1 cellular context compared by ENCODE assay signal in the genomic region with DNA sequence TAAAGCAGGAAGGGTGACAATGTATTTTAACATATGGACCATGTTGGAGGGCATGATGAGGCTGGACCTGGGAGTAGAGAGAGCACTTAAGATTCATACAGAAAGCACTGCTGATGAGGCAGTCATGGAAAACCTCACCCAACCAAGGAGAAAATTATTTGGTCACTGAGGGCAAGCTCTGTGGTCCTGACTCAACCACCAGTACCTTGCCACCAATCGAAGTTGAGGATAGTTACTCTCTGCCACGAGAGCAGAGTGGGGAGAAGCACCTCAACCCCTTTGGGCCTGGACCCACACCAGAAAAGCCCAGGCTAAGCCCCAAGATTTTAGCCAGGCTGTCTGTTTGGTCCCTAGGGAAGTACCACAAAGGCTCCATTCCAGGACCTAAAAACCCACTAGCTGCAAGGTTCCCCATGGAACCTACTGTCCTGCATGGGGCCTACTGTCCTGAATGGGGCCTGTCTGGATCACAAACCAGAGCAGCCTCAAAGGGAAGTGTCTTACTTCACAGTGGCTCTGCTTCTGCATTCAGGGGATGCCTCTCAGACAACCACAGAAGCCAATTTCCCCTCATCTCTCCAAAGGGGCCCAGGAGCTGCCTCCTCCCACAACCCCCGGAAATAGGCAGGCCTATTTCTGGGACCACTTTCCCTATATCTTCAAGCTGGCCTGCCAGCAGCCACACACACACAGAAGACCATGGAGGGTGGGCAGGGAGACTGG.
TF ChIP-seq lines count a peak whose summit lies in the region.

No MANE protein-coding gene starts in this region.

TF ChIP-seq in GM12878, 131 proteins besides CTCF, POLR2A, EP300 and RAD21:
- 0 out of 2 replicates have a peak, but pooled peaks have one; percentile 11 for TF ChIP-seq POLR2AphosphoS2 (IDR thresholded peaks at IDR 0.05; ENCODE audit: low read depth, low read length)
- no peak for TF ChIP-seq YBX1 (IDR thresholded peaks at IDR 0.05)
- 0 out of 2 replicates have a peak, but pooled peaks have one; percentile 20 for TF ChIP-seq PML (IDR thresholded peaks at IDR 0.05; ENCODE audit: low read length)
- TF ChIP-seq CBX5 (IDR thresholded peaks at IDR 0.05; ENCODE audit: low read depth), result no peak
- no peak for TF ChIP-seq EZH2 (IDR thresholded peaks at IDR 0.05; ENCODE audit: borderline replicate concordance, control insufficient read depth, low read depth, low read length)
- no peak for TF ChIP-seq NR2C2 (IDR thresholded peaks at IDR 0.05; ENCODE audit: borderline replicate concordance, control insufficient read depth, insufficient read length, low read depth)
- TF ChIP-seq, protein P1, sequence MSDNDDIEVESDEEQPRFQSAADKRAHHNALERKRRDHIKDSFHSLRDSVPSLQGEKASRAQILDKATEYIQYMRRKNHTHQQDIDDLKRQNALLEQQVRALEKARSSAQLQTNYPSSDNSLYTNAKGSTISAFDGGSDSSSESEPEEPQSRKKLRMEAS (IDR thresholded peaks at IDR 0.05; ENCODE audit: low read depth, low read length), result no peak
- no peak for TF ChIP-seq ETV6 (conservative IDR thresholded peaks at IDR 0.05 in 1 of 2, IDR thresholded peaks at IDR 0.05 in 1 of 2; ENCODE audit: borderline replicate concordance in 1 of 2, low read depth in 1 of 2)
- TF ChIP-seq, protein P2, sequence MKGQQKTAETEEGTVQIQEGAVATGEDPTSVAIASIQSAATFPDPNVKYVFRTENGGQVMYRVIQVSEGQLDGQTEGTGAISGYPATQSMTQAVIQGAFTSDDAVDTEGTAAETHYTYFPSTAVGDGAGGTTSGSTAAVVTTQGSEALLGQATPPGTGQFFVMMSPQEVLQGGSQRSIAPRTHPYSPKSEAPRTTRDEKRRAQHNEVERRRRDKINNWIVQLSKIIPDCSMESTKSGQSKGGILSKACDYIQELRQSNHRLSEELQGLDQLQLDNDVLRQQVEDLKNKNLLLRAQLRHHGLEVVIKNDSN (IDR thresholded peaks at IDR 0.05; ENCODE audit: borderline replicate concordance, extremely low read length, insufficient read depth, low read depth, low read length), result no peak
- TF ChIP-seq NRF1 (conservative IDR thresholded peaks at IDR 0.05; ENCODE audit: low read depth, low read length), result no peak
- TF ChIP-seq FOS (IDR thresholded peaks at IDR 0.05; ENCODE audit: borderline replicate concordance, extremely low read depth, insufficient read length), result no peak
- no peak for TF ChIP-seq IRF4 (IDR thresholded peaks at IDR 0.05; ENCODE audit: low read depth, low read length)
- TF ChIP-seq PKNOX1 (IDR thresholded peaks at IDR 0.05), result no peak
